In the genomic region with DNA sequence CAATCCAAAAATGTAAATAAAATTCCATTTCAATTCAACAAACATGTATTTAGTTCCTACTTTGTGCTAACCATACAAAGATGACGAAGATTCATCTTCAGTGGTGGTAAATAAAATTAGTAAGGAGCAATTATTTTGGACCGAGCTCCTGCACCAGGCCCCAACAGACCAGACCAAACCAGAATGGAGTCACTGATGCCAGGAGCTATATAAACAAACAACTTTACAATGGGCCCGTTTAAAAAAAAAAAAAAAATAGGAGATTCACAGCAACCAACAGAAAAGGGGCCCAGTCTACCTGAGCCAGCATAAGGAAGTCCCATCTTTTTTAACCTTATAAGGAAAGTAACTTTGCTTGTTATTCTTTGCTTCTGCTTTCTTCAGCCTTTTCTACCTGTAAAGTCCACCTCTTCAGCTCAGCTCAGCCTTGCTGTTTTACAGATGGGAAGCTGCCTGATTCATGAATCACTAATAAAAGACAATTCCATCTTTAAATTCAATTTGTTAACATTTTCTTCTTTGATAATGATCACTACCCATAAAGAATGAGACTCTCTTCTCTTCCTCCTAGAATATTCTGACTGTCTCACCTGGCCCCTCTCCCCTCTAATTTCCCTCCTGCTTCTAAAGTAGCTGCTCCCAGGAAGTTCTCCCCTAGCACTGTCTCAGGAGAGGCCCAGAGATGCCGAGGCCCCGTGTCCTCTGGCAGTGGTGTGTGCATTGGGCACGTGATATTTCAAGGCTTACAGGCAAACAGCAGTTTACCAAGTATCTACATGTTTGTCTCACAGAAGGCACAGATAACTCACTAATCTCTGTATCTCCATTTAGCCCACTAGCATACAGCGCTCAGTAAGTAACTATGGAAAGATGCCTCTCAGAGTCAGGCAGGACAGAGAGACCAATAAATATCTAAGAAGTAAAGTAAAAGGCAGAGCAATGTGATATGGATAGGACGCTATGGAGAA, we compare ENCODE assay signal across 1 cellular context.
TF ChIP-seq lines count a peak whose summit lies in the region.

No MANE protein-coding gene starts in this region.

TF ChIP-seq in IMR-90, 13 proteins besides CTCF, POLR2A, EP300 and RAD21 (continued from another document):
- no peak for TF ChIP-seq NFE2L2 (IDR thresholded peaks at IDR 0.05; ENCODE audit: low read depth, low read length)
- TF ChIP-seq BHLHE40 (IDR thresholded peaks at IDR 0.05; ENCODE audit: low read depth, low read length): no peak
- no peak for TF ChIP-seq SMC3 (IDR thresholded peaks at IDR 0.05; ENCODE audit: low read depth, low read length)
- no peak for TF ChIP-seq CEBPB (IDR thresholded peaks at IDR 0.05; ENCODE audit: low read depth, low read length)
- TF ChIP-seq FOS (IDR thresholded peaks at IDR 0.05; ENCODE audit: low read depth, low read length): no peak
- no peak for TF ChIP-seq MXI1 (IDR thresholded peaks at IDR 0.05; ENCODE audit: borderline replicate concordance, low read depth, low read length)
- no peak for TF ChIP-seq MAFK (IDR thresholded peaks at IDR 0.05; ENCODE audit: low read depth, low read length)
- no peak for TF ChIP-seq ELK1 (IDR thresholded peaks at IDR 0.05; ENCODE audit: borderline replicate concordance, low read depth, low read length)
